ENCODE assay signal across 1 cellular context in the genomic region with DNA sequence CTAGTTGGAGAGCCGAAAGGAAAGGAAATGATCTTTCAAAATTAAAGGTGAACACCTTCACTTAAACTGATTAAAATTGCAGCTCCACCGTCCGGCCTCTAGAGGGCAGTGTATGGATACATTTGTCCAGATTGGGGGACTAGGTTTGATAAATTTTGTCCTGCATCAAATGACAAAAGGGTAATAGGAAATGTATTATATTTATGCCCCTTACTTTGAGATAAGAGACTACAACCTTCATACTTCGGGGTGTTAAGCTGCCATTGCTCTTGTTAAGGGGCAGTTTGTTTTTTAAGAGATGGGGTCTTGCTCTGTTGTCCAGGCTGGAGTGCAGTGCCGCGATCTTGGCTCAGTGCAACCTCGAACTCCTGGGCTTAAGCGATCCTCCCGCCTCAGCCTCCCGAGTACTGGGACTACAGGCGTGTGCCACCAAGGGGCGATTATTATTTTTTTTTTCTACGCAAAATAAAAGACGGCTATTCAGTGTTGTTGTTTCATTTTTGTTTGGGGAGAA.
TF ChIP-seq lines count a peak whose summit lies in the region.

No MANE protein-coding gene starts in this region.

TF ChIP-seq in liver, 16 proteins besides CTCF, POLR2A, EP300 and RAD21 (continued from another document):
- TF ChIP-seq JUND (IDR thresholded peaks at IDR 0.05) = no peak
- TF ChIP-seq FOXA2 (IDR thresholded peaks at IDR 0.05) = no peak
- TF ChIP-seq, protein P1, sequence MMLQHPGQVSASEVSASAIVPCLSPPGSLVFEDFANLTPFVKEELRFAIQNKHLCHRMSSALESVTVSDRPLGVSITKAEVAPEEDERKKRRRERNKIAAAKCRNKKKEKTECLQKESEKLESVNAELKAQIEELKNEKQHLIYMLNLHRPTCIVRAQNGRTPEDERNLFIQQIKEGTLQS (IDR thresholded peaks at IDR 0.05) = no peak
- no peak for TF ChIP-seq HNF4A (conservative IDR thresholded peaks at IDR 0.05)
- no peak for TF ChIP-seq YY1 (IDR thresholded peaks at IDR 0.05)
